In genomic region chr2:189613077-189613636, GRCh38 we compare ENCODE assay signal across 1 cellular context.
TF ChIP-seq lines count a peak whose summit lies in the region.

No MANE protein-coding gene starts in this region.

TF ChIP-seq in HepG2, 621 proteins besides CTCF, POLR2A, EP300 and RAD21 (continues in another document):
- peak; percentile 53; the same call in 1 of the 2 replicates for TF ChIP-seq ELF3 (CRISPR knock-in tag; IDR thresholded peaks at IDR 0.05)
- no peak for TF ChIP-seq FOXA1 (IDR thresholded peaks at IDR 0.05)
- TF ChIP-seq FOXA1 (CRISPR knock-in tag; IDR thresholded peaks at IDR 0.05): peak; percentile 35; the same call in 1 of the 2 replicates
- TF ChIP-seq, protein P1, sequence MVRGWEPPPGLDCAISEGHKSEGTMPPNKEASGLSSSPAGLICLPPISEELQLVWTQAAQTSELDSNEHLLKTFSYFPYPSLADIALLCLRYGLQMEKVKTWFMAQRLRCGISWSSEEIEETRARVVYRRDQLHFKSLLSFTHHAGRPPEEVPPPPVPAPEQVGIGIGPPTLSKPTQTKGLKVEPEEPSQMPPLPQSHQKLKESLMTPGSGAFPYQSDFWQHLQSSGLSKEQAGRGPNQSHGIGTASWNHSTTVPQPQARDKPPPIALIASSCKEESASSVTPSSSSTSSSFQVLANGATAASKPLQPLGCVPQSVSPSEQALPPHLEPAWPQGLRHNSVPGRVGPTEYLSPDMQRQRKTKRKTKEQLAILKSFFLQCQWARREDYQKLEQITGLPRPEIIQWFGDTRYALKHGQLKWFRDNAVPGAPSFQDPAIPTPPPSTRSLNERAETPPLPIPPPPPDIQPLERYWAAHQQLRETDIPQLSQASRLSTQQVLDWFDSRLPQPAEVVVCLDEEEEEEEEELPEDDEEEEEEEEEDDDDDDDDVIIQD (CRISPR knock-in tag; IDR thresholded peaks at IDR 0.05; ENCODE audit: low read depth): peak; percentile 75; the same call in 1 of the 2 replicates
- 0 out of 2 replicates have a peak, but pooled peaks have one; percentile 40 for TF ChIP-seq ZNF792 (CRISPR knock-in tag; IDR thresholded peaks at IDR 0.05)
- TF ChIP-seq, protein P2, sequence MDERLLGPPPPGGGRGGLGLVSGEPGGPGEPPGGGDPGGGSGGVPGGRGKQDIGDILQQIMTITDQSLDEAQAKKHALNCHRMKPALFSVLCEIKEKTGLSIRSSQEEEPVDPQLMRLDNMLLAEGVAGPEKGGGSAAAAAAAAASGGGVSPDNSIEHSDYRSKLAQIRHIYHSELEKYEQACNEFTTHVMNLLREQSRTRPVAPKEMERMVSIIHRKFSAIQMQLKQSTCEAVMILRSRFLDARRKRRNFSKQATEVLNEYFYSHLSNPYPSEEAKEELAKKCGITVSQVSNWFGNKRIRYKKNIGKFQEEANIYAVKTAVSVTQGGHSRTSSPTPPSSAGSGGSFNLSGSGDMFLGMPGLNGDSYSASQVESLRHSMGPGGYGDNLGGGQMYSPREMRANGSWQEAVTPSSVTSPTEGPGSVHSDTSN (CRISPR knock-in tag; IDR thresholded peaks at IDR 0.05): peak; percentile 26; the same call in 1 of the 2 replicates
- TF ChIP-seq, protein P3, sequence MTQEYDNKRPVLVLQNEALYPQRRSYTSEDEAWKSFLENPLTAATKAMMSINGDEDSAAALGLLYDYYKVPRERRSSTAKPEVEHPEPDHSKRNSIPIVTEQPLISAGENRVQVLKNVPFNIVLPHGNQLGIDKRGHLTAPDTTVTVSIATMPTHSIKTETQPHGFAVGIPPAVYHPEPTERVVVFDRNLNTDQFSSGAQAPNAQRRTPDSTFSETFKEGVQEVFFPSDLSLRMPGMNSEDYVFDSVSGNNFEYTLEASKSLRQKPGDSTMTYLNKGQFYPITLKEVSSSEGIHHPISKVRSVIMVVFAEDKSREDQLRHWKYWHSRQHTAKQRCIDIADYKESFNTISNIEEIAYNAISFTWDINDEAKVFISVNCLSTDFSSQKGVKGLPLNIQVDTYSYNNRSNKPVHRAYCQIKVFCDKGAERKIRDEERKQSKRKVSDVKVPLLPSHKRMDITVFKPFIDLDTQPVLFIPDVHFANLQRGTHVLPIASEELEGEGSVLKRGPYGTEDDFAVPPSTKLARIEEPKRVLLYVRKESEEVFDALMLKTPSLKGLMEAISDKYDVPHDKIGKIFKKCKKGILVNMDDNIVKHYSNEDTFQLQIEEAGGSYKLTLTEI (CRISPR knock-in tag; conservative IDR thresholded peaks at IDR 0.05): no peak
- peak; percentile 42; the same call in 1 of the 2 replicates for TF ChIP-seq CEBPG (CRISPR knock-in tag; IDR thresholded peaks at IDR 0.05)
- TF ChIP-seq REPIN1 (CRISPR knock-in tag; IDR thresholded peaks at IDR 0.05; ENCODE audit: borderline replicate concordance, low read depth): 0 out of 2 replicates have a peak, but pooled peaks have one; percentile 20
- TF ChIP-seq FOXC1 (CRISPR knock-in tag; IDR thresholded peaks at IDR 0.05; ENCODE audit: borderline replicate concordance): no peak
- TF ChIP-seq MTF2 (CRISPR knock-in tag; IDR thresholded peaks at IDR 0.05; ENCODE audit: borderline replicate concordance): no peak
- no peak for TF ChIP-seq TMF1 (CRISPR knock-in tag; IDR thresholded peaks at IDR 0.05; ENCODE audit: low read depth)
- no peak for TF ChIP-seq ZNF30 (CRISPR knock-in tag; IDR thresholded peaks at IDR 0.05)
- no peak for TF ChIP-seq ZNF17 (CRISPR knock-in tag; IDR thresholded peaks at IDR 0.05)
- TF ChIP-seq NPAS2 (CRISPR knock-in tag; IDR thresholded peaks at IDR 0.05; ENCODE audit: borderline replicate concordance): no peak
- TF ChIP-seq FOSL2 (CRISPR knock-in tag; IDR thresholded peaks at IDR 0.05): peak; percentile 79
- no peak for TF ChIP-seq SMARCE1 (IDR thresholded peaks at IDR 0.05; ENCODE audit: borderline replicate concordance)
- TF ChIP-seq CREB1 (IDR thresholded peaks at IDR 0.05): peak; percentile 79
- TF ChIP-seq CREB1 (CRISPR knock-in tag; IDR thresholded peaks at IDR 0.05): peak; percentile 72
- peak; percentile 17; the same call in 1 of the 2 replicates for TF ChIP-seq DRAP1 (CRISPR knock-in tag; IDR thresholded peaks at IDR 0.05)
- TF ChIP-seq GATAD2A (CRISPR knock-in tag; IDR thresholded peaks at IDR 0.05): peak; percentile 73
- TF ChIP-seq TARDBP (CRISPR knock-in tag; IDR thresholded peaks at IDR 0.05): 0 out of 2 replicates have a peak, but pooled peaks have one; percentile 29
- no peak for TF ChIP-seq FOXP1 (IDR thresholded peaks at IDR 0.05)
- TF ChIP-seq FOXP1 (CRISPR knock-in tag; IDR thresholded peaks at IDR 0.05): peak; percentile 25; the same call in 1 of the 2 replicates
- no peak for TF ChIP-seq CBX1 (IDR thresholded peaks at IDR 0.05; ENCODE audit: low read depth)
- TF ChIP-seq ZNF335 (CRISPR knock-in tag; IDR thresholded peaks at IDR 0.05): peak; percentile 26; the same call in 1 of the 2 replicates
- peak; percentile 47 for TF ChIP-seq MED1 (CRISPR knock-in tag; IDR thresholded peaks at IDR 0.05)
- TF ChIP-seq ZNF615 (CRISPR knock-in tag; IDR thresholded peaks at IDR 0.05; ENCODE audit: borderline replicate concordance): no peak
- TF ChIP-seq, protein P4, sequence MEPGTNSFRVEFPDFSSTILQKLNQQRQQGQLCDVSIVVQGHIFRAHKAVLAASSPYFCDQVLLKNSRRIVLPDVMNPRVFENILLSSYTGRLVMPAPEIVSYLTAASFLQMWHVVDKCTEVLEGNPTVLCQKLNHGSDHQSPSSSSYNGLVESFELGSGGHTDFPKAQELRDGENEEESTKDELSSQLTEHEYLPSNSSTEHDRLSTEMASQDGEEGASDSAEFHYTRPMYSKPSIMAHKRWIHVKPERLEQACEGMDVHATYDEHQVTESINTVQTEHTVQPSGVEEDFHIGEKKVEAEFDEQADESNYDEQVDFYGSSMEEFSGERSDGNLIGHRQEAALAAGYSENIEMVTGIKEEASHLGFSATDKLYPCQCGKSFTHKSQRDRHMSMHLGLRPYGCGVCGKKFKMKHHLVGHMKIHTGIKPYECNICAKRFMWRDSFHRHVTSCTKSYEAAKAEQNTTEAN (CRISPR knock-in tag; conservative IDR thresholded peaks at IDR 0.05): no peak
- 0 out of 2 replicates have a peak, but pooled peaks have one; percentile 12 for TF ChIP-seq FOXO1 (CRISPR knock-in tag; IDR thresholded peaks at IDR 0.05)
- TF ChIP-seq NFIC (IDR thresholded peaks at IDR 0.05; ENCODE audit: low read length): 0 out of 2 replicates have a peak, but pooled peaks have one; percentile 24
- 0 out of 2 replicates have a peak, but pooled peaks have one; percentile 40 for TF ChIP-seq FOXP4 (CRISPR knock-in tag; IDR thresholded peaks at IDR 0.05)
- TF ChIP-seq ZNF614 (CRISPR knock-in tag; IDR thresholded peaks at IDR 0.05; ENCODE audit: borderline replicate concordance): 0 out of 2 replicates have a peak, but pooled peaks have one; percentile 33
- peak; percentile 50 for TF ChIP-seq HDAC2 (CRISPR knock-in tag; IDR thresholded peaks at IDR 0.05)
- TF ChIP-seq MEIS2 (CRISPR knock-in tag; IDR thresholded peaks at IDR 0.05): 0 out of 2 replicates have a peak, but pooled peaks have one; percentile 33
- peak; percentile 44; the same call in 1 of the 2 replicates for TF ChIP-seq CREM (IDR thresholded peaks at IDR 0.05)
- TF ChIP-seq CREM (CRISPR knock-in tag; IDR thresholded peaks at IDR 0.05): no peak
- peak; percentile 86 for TF ChIP-seq NCOA2 (CRISPR knock-in tag; IDR thresholded peaks at IDR 0.05)
- TF ChIP-seq SKI (IDR thresholded peaks at IDR 0.05; ENCODE audit: partially characterized antibody): no peak
- TF ChIP-seq KAT8 (CRISPR knock-in tag; IDR thresholded peaks at IDR 0.05): 0 out of 2 replicates have a peak, but pooled peaks have one; percentile 26
- 0 out of 2 replicates have a peak, but pooled peaks have one; percentile 40 for TF ChIP-seq TGIF2 (CRISPR knock-in tag; IDR thresholded peaks at IDR 0.05)
- no peak for TF ChIP-seq SUZ12 (IDR thresholded peaks at IDR 0.05; ENCODE audit: low read depth, low read length)
- TF ChIP-seq ZBTB20 (CRISPR knock-in tag; IDR thresholded peaks at IDR 0.05; ENCODE audit: borderline replicate concordance, low read depth): 0 out of 2 replicates have a peak, but pooled peaks have one; percentile 29
- peak; percentile 54; the same call in 1 of the 2 replicates for TF ChIP-seq ATF1 (CRISPR knock-in tag; IDR thresholded peaks at IDR 0.05)
- TF ChIP-seq SAP130 (CRISPR knock-in tag; IDR thresholded peaks at IDR 0.05; ENCODE audit: low read depth): peak; percentile 48
- TF ChIP-seq BCL6 (CRISPR knock-in tag; IDR thresholded peaks at IDR 0.05): peak; percentile 50
- TF ChIP-seq, protein P5, sequence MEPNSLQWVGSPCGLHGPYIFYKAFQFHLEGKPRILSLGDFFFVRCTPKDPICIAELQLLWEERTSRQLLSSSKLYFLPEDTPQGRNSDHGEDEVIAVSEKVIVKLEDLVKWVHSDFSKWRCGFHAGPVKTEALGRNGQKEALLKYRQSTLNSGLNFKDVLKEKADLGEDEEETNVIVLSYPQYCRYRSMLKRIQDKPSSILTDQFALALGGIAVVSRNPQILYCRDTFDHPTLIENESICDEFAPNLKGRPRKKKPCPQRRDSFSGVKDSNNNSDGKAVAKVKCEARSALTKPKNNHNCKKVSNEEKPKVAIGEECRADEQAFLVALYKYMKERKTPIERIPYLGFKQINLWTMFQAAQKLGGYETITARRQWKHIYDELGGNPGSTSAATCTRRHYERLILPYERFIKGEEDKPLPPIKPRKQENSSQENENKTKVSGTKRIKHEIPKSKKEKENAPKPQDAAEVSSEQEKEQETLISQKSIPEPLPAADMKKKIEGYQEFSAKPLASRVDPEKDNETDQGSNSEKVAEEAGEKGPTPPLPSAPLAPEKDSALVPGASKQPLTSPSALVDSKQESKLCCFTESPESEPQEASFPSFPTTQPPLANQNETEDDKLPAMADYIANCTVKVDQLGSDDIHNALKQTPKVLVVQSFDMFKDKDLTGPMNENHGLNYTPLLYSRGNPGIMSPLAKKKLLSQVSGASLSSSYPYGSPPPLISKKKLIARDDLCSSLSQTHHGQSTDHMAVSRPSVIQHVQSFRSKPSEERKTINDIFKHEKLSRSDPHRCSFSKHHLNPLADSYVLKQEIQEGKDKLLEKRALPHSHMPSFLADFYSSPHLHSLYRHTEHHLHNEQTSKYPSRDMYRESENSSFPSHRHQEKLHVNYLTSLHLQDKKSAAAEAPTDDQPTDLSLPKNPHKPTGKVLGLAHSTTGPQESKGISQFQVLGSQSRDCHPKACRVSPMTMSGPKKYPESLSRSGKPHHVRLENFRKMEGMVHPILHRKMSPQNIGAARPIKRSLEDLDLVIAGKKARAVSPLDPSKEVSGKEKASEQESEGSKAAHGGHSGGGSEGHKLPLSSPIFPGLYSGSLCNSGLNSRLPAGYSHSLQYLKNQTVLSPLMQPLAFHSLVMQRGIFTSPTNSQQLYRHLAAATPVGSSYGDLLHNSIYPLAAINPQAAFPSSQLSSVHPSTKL (CRISPR knock-in tag; IDR thresholded peaks at IDR 0.05): peak; percentile 75
- TF ChIP-seq NFE2 (CRISPR knock-in tag; IDR thresholded peaks at IDR 0.05): 0 out of 2 replicates have a peak, but pooled peaks have one; percentile 20
- peak; percentile 42; the same call in 1 of the 2 replicates for TF ChIP-seq RARA (CRISPR knock-in tag; IDR thresholded peaks at IDR 0.05)
- no peak for TF ChIP-seq SOX13 (IDR thresholded peaks at IDR 0.05)
- TF ChIP-seq SOX13 (CRISPR knock-in tag; conservative IDR thresholded peaks at IDR 0.05 in 1 of 2, IDR thresholded peaks at IDR 0.05 in 1 of 2): peak in 1 of 2 experiments; percentile 61; a peak in 1 of 4 replicates
- no peak for TF ChIP-seq NR2F6 (IDR thresholded peaks at IDR 0.05)
- no peak for TF ChIP-seq NR2F6 (CRISPR knock-in tag; IDR thresholded peaks at IDR 0.05)
- TF ChIP-seq ZNF12 (CRISPR knock-in tag; IDR thresholded peaks at IDR 0.05): 0 out of 2 replicates have a peak, but pooled peaks have one; percentile 59
- TF ChIP-seq ZFP41 (CRISPR knock-in tag; IDR thresholded peaks at IDR 0.05; ENCODE audit: borderline replicate concordance): no peak
- TF ChIP-seq GABPA (IDR thresholded peaks at IDR 0.05; ENCODE audit: low read depth, low read length): no peak
- TF ChIP-seq GABPA (CRISPR knock-in tag; IDR thresholded peaks at IDR 0.05; ENCODE audit: low read depth): 0 out of 2 replicates have a peak, but pooled peaks have one; percentile 19
- peak; percentile 91 for TF ChIP-seq TEAD3 (CRISPR knock-in tag; optimal IDR thresholded peaks at IDR 0.05; ENCODE audit: borderline replicate concordance)
- 0 out of 2 replicates have a peak, but pooled peaks have one; percentile 48 for TF ChIP-seq RXRB (CRISPR knock-in tag; IDR thresholded peaks at IDR 0.05; ENCODE audit: borderline replicate concordance)
- no peak for TF ChIP-seq PLSCR1 (CRISPR knock-in tag; IDR thresholded peaks at IDR 0.05; ENCODE audit: borderline replicate concordance)
- TF ChIP-seq ZNF331 (CRISPR knock-in tag; IDR thresholded peaks at IDR 0.05): 0 out of 2 replicates have a peak, but pooled peaks have one; percentile 28
- no peak for TF ChIP-seq SMC3 (IDR thresholded peaks at IDR 0.05; ENCODE audit: low read length)
